Comparison of ENCODE assay signal across 8 cellular contexts in the genomic region with DNA sequence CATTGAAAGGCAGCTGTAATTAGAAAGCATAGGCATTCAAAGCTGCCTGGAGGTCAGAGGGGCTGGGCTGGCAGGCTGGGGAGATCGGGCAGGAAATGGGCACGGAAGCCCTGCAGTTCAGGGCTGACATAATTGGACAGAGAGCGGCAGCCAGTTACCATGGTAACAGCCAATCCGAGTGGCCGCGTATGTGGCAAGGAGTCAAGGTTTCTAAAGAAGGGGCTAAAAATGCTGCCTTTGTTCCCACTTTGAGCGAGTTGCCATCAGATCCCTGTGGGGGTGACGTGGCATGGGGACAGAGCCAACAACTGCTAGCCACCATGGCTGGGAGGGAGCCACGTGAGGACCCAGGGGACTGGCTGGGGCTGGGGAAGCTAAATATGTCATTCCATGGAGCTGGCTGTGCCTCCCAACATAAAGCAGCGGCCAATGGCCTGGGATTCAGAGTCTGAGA. TPM values are rescaled to one million over a fixed set of nuclear protein-coding genes. Genes with fewer than 3 reads are reported as not detected.
DNase-seq lines count a peak whose midpoint lies in the region; ATAC-seq, FAIRE-seq and TF ChIP-seq lines count a peak whose summit lies in the region.

No MANE protein-coding gene starts in this region.

- H2AFZ ChIP-seq in GM12878 (ENCODE audit: control insufficient read depth, low read depth, low read length): no peak overlapping the region

- no peak for TF ChIP-seq EP300 in GM12878 (IDR thresholded peaks at IDR 0.05; ENCODE audit: borderline replicate concordance in 1 of 2, control insufficient read depth in 1 of 2, low read depth in 2 of 2, low read length in 2 of 2)

- H3K9ac ChIP-seq in GM12878 (ENCODE audit: control insufficient read depth, insufficient read depth, low read length) (no peak overlapping the region), iPS-20b (ENCODE audit: low read depth, low read length) (peak overlapping the region; percentile 27; the same call in 1 of the 2 replicates), skeletal muscle satellite cell (ENCODE audit: low read depth, low read length) (no peak overlapping the region)

- POLR2A ChIA-PET in activated CD4-positive, alpha-beta T cell treated with anti-CD3 and anti-CD28 coated beads for 36 hours (lab: Charles Lee): no interaction called here
- POLR2A ChIA-PET in GM12878 (lab: Charles Lee): no interaction called here

- RAD21 ChIA-PET in GM12878 (lab: Charles Lee; ENCODE audit: unreplicated experiment): no interaction called here

- H3K27me3 Mint-ChIP-seq in activated CD4-positive, alpha-beta T cell treated with anti-CD3 and anti-CD28 coated beads for 36 hours: no peaks in the 10 kb centered on the region

- no peak for FAIRE-seq in GM12878 (lab: Jason Lieb, UNC)

- SMC1A ChIA-PET in GM12878 (lab: Charles Lee; ENCODE audit: uncharacterized antibody, unreplicated experiment): interaction anchor here (1.6 kb wide), 1 partner anchor 11 kb away, joined by 5 read pairs; no protein-coding TSS in a partner anchor

- TF ChIP-seq CTCF in GM12878 (IDR thresholded peaks at IDR 0.05 in 2 of 3, conservative IDR thresholded peaks at IDR 0.05 in 1 of 3; ENCODE audit: control insufficient read depth in 2 of 3, extremely low read depth in 1 of 3, insufficient read depth in 1 of 3, low read depth in 3 of 3, low read length in 3 of 3): no peak

- H3K27me3 ChIP-seq in SJCRH30 (no peaks in the 10 kb centered on the region), GM12878 (replicated peaks in 1 of 2; ENCODE audit: control insufficient read depth in 2 of 2, insufficient read depth in 2 of 2, low read length in 1 of 2) (no peaks in the 10 kb centered on the region), iPS-20b (ENCODE audit: insufficient read depth, low read length) (no peaks in the 10 kb centered on the region), skeletal muscle satellite cell (ENCODE audit: control insufficient read depth, insufficient read depth, low read length) (peaks cover 19% of the 10 kb centered on the region)

- in situ Hi-C loops in GM12878 (cut with MboI): no loop called here

- peaks cover 14% of the 10 kb centered on the region for H3K4me1 Mint-ChIP-seq in activated CD4-positive, alpha-beta T cell treated with anti-CD3 and anti-CD28 coated beads for 36 hours

- no peaks in the 10 kb centered on the region for H3K36me3 Mint-ChIP-seq in activated CD4-positive, alpha-beta T cell treated with anti-CD3 and anti-CD28 coated beads for 36 hours (ENCODE audit: low read depth)

- H3K27ac Mint-ChIP-seq in activated CD4-positive, alpha-beta T cell treated with anti-CD3 and anti-CD28 coated beads for 36 hours: peak overlapping the region; percentile 49

- peak; percentile 58 for DNase-seq in activated CD4-positive, alpha-beta T cell treated with anti-CD3 and anti-CD28 coated beads for 36 hours
- no peak for DNase-seq in activated CD4-positive, alpha-beta T cell treated with anti-CD3 and anti-CD28 coated beads for 4 hours
- DNase-seq in SJCRH30 (peak; percentile 96 to 98), GM12878 (ENCODE audit: low read depth, low spot score) (no peak), HT-29 (ENCODE audit: low spot score) (no peak)

- H3K4me3 ChIP-seq in SJCRH30: peak overlapping the region; percentile 39
- H3K4me3 ChIP-seq in GM12878: no peak overlapping the region
- peak overlapping the region; percentile 50; the same call in 1 of the 2 replicates for H3K4me3 ChIP-seq in iPS-20b (ENCODE audit: low read length)
- peak overlapping the region; percentile 50 for H3K4me3 ChIP-seq in skeletal muscle satellite cell (ENCODE audit: low read length)

- intact Hi-C loops in activated CD4-positive, alpha-beta T cell treated with anti-CD3 and anti-CD28 coated beads for 36 hours (cut with DNase I, micrococcal nuclease): no loop called here
- intact Hi-C loops in GM12878 (cut with micrococcal nuclease; ENCODE audit: unreplicated experiment): no loop called here

- TF ChIP-seq POLR2A in GM12878 (IDR thresholded peaks at IDR 0.05; ENCODE audit: low read depth, low read length): no peak

- H3K4me3 Mint-ChIP-seq in activated CD4-positive, alpha-beta T cell treated with anti-CD3 and anti-CD28 coated beads for 36 hours: peak overlapping the region; percentile 5

- H3K4me1 ChIP-seq in SJCRH30: peaks cover 27% of the 10 kb centered on the region
- no peaks in the 10 kb centered on the region for H3K4me1 ChIP-seq in GM12878 (ENCODE audit: control insufficient read depth, insufficient read depth, low read length)
- peaks cover 9% of the 10 kb centered on the region; the same call in 1 of the 2 replicates for H3K4me1 ChIP-seq in iPS-20b (ENCODE audit: insufficient read depth, low read length)
- peaks cover 11% of the 10 kb centered on the region for H3K4me1 ChIP-seq in skeletal muscle satellite cell (ENCODE audit: control insufficient read depth, insufficient read depth, low read length)

- H3K4me2 ChIP-seq in GM12878 (ENCODE audit: control insufficient read depth, insufficient read depth) (no peak overlapping the region), skeletal muscle satellite cell (ENCODE audit: low read length) (peak overlapping the region; percentile 69)

- ATAC-seq in activated CD4-positive, alpha-beta T cell treated with anti-CD3 and anti-CD28 coated beads for 36 hours: peak; percentile 82
- ATAC-seq in GM12878 (peak; percentile 41; the same call in 1 of the 3 replicates), HG02938 (IDR thresholded peaks at IDR 0.05; ENCODE audit: unreplicated experiment) (no peak)

- no peak for TF ChIP-seq RAD21 in GM12878 (IDR thresholded peaks at IDR 0.05; ENCODE audit: insufficient read depth, low read depth, low read length)

- H3K27ac ChIP-seq in SJCRH30 (peak overlapping the region; percentile 74), GM12878 (ENCODE audit: control insufficient read depth, insufficient read depth) (no peak overlapping the region), iPS-20b (ENCODE audit: low read length) (peak overlapping the region; percentile 33)

- H3K36me3 ChIP-seq in SJCRH30 (no peaks in the 10 kb centered on the region), GM12878 (ENCODE audit: control insufficient read depth in 2 of 2, insufficient read depth in 2 of 2, low read length in 1 of 2) (no peaks in the 10 kb centered on the region), iPS-20b (ENCODE audit: insufficient read depth, low read depth, low read length) (no peaks in the 10 kb centered on the region), skeletal muscle satellite cell (ENCODE audit: insufficient read depth, low read length) (no peaks in the 10 kb centered on the region)

- no peaks in the 10 kb centered on the region for H3K9me3 Mint-ChIP-seq in activated CD4-positive, alpha-beta T cell treated with anti-CD3 and anti-CD28 coated beads for 36 hours (ENCODE audit: low read depth)

- WGBS in GM12878 (ENCODE audit: insufficient coverage, insufficient replicate concordance, low lambda C conversion rate, missing lambda C conversion rate): 6% methylated on average over 9 of the region's 10 CpGs

- no peaks in the 10 kb centered on the region for H4K20me1 ChIP-seq in GM12878 (ENCODE audit: control insufficient read depth, insufficient read depth)

- no peaks in the 10 kb centered on the region for H3K9me3 ChIP-seq in SJCRH30 (replicated peaks)
- H3K9me3 ChIP-seq in GM12878 (replicated peaks; ENCODE audit: control insufficient read depth, insufficient read depth, low read length): no peaks in the 10 kb centered on the region
- H3K9me3 ChIP-seq in iPS-20b (ENCODE audit: insufficient read depth, low read depth, low read length): no peaks in the 10 kb centered on the region
- no peaks in the 10 kb centered on the region for H3K9me3 ChIP-seq in skeletal muscle satellite cell (replicated peaks; ENCODE audit: low read length)

- no TSS peak for BruUV-seq in GM12878 (replicated peaks; lab: Mats Ljungman, UMichigan)

- CTCF ChIA-PET in activated CD4-positive, alpha-beta T cell treated with anti-CD3 and anti-CD28 coated beads for 36 hours (lab: Charles Lee): interaction anchor here (0.6 to 1.7 kb wide), 9 partner anchors 11 to 649 kb away, joined by 3 to 11 read pairs (median 3); no protein-coding TSS in a partner anchor
- CTCF ChIA-PET in GM12878 (lab: Yijun Ruan, JAX): no interaction called here

- no peaks in the 10 kb centered on the region for H3K79me2 ChIP-seq in GM12878 (ENCODE audit: control insufficient read depth, insufficient read depth, low read length)

RNA-seq across cellular contexts. Expression of gene NDFIP1, which starts 44.7 kb away (rescaled TPM):
- 10 to 100 TPM; 54.9 to 86.7 TPM for total RNA-seq in activated CD4-positive, alpha-beta T cell treated with anti-CD3 and anti-CD28 coated beads for 36 hours
- 22.2 and 22.6 TPM in 2 replicates for total RNA-seq in SJCRH30 (2014; rRNA removed; shearing (Covaris generic))
- total RNA-seq in GM12878 (2013; cell fraction: nucleolus; rRNA removed): 0.75 and 1.9 TPM in 2 replicates
- total RNA-seq in GM12878 (2014; rRNA removed) (0.79 and 1.1 TPM in 2 replicates), GM12878 (2014; rRNA removed; fragmentation: Illumina TruSeq; extraction: Trizol) (0.81 and 1.0 TPM in 2 replicates), GM12878 (2021) (1.3 and 1.4 TPM in 2 replicates)
- 0.91 TPM for polyA plus RNA-seq in GM12878 (2011; ENCODE audit: low read depth)
- polyA plus RNA-seq in GM12878 (2011; rRNA removed) (1.0 and 1.2 TPM in 2 replicates), GM12878 (2014; fragmentation: Illumina TruSeq; extraction: Trizol) (0.96 and 1.2 TPM in 2 replicates), GM12878 (2014; fragmentation: Nextera tagmentation; extraction: Ambion mirVana) (under 1 TPM; 0.08 to 0.37 TPM), GM12878 (2014; rRNA removed) (0.88 and 2.0 TPM in 2 replicates), GM12878 (2016; fragmentation: Nextera tagmentation; extraction: Ambion mirVana) (1 to 10 TPM; 2.5 to 2.7 TPM)
- polyA plus RNA-seq in GM12878 (2011; cell fraction: cytosol; rRNA removed): 0.30 and 0.70 TPM in 2 replicates
- 0.13 and 0.51 TPM in 2 replicates for polyA plus RNA-seq in GM12878 (2011; cell fraction: nucleus; rRNA removed)
- polyA plus RNA-seq in GM12878 (2012): 2.2 and 2.5 TPM in 2 replicates
- polyA minus RNA-seq in GM12878 (2011; rRNA and poly(A)+ RNA removed): 0.41 and 0.73 TPM in 2 replicates
- 0.52 TPM in 1 of 2 replicates, not detected in the other for polyA minus RNA-seq in GM12878 (2011; cell fraction: cytosol; rRNA and poly(A)+ RNA removed)
- 0.12 and 0.67 TPM in 2 replicates for polyA minus RNA-seq in GM12878 (2011; cell fraction: nucleus; rRNA and poly(A)+ RNA removed)
- 81.7 and 96.1 TPM in 2 replicates for total RNA-seq in skeletal muscle satellite cell (2012; rRNA removed)
- 23.4 and 26.8 TPM in 2 replicates for total RNA-seq in HT-29 (2014; rRNA removed; shearing (Covaris generic))

RNA-seq across cellular contexts. Expression of gene GNPDA1, which starts 51.1 kb away (rescaled TPM):
- 10 to 100 TPM; 75.4 to 77.4 TPM for total RNA-seq in activated CD4-positive, alpha-beta T cell treated with anti-CD3 and anti-CD28 coated beads for 36 hours
- 58.9 and 74.2 TPM in 2 replicates for total RNA-seq in SJCRH30 (2014; rRNA removed; shearing (Covaris generic))
- total RNA-seq in GM12878 (2013; cell fraction: nucleolus; rRNA removed): 3.0 and 3.9 TPM in 2 replicates
- total RNA-seq in GM12878 (2014; rRNA removed) (2.6 and 3.2 TPM in 2 replicates), GM12878 (2014; rRNA removed; fragmentation: Illumina TruSeq; extraction: Trizol) (3.0 and 3.5 TPM in 2 replicates), GM12878 (2021) (3.4 and 4.5 TPM in 2 replicates)
- polyA plus RNA-seq in GM12878 (2011; ENCODE audit: low read depth): 8.0 TPM
- polyA plus RNA-seq in GM12878 (2011; rRNA removed) (0.68 and 1.0 TPM in 2 replicates), GM12878 (2014; fragmentation: Illumina TruSeq; extraction: Trizol) (5.2 and 5.5 TPM in 2 replicates), GM12878 (2014; fragmentation: Nextera tagmentation; extraction: Ambion mirVana) (10 to 100 TPM in 1 of 2 experiments, 1 to 10 TPM in 1; 5.8 to 11.9 TPM), GM12878 (2014; rRNA removed) (2.2 and 2.6 TPM in 2 replicates), GM12878 (2016; fragmentation: Nextera tagmentation; extraction: Ambion mirVana) (1 to 10 TPM; 3.0 to 4.5 TPM)
- polyA plus RNA-seq in GM12878 (2011; cell fraction: cytosol; rRNA removed): 1.4 and 1.8 TPM in 2 replicates
- polyA plus RNA-seq in GM12878 (2011; cell fraction: nucleus; rRNA removed): 1.1 and 1.2 TPM in 2 replicates
- 9.2 and 13.1 TPM in 2 replicates for polyA plus RNA-seq in GM12878 (2012)
- polyA minus RNA-seq in GM12878 (2011; rRNA and poly(A)+ RNA removed): 0.44 and 2.1 TPM in 2 replicates
- polyA minus RNA-seq in GM12878 (2011; cell fraction: cytosol; rRNA and poly(A)+ RNA removed): 0.62 and 1.5 TPM in 2 replicates
- polyA minus RNA-seq in GM12878 (2011; cell fraction: nucleus; rRNA and poly(A)+ RNA removed): 0.12 and 0.48 TPM in 2 replicates
- total RNA-seq in skeletal muscle satellite cell (2012; rRNA removed): 38.7 and 76.3 TPM in 2 replicates
- 34.0 and 37.3 TPM in 2 replicates for total RNA-seq in HT-29 (2014; rRNA removed; shearing (Covaris generic))

Comparison
In these comparisons a context has a peak if more than half of its experiments do, and no peak if none do; other contexts are left out.
1. DNase-seq: peak in activated CD4-positive, alpha-beta T cell treated with anti-CD3 and anti-CD28 coated beads for 36 hours (single experiment) and SJCRH30 (2 of 2); none in activated CD4-positive, alpha-beta T cell treated with anti-CD3 and anti-CD28 coated beads for 4 hours (0 of 2), GM12878 (single experiment) and HT-29 (single experiment).